Comparison of ENCODE assay signal across 4 cellular contexts in the genomic region with DNA sequence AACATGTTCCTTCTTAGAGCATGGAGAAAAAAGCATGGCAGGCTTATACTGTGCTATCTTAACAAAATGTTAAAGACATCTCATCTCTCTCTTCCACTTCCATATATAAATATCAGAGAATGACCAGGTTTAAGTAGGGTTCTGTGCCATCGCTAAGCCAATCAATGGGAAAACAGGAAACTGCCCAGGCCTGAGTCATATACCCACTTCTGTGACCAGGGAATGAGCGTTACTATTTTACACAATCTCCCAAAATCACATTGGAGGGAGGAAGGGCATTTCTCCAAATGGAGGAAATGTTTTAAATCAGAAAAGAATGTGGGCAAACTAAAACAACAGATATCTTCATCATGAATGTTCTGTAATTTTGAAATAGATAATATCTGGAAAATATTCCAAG. TPM values are rescaled to one million over a fixed set of nuclear protein-coding genes. Genes with fewer than 3 reads are reported as not detected.
"Had no signal": no experiment of that assay in that cellular context is flagged by ENCODE, and none has a peak within 500 bp of the region (broad histone marks: within the 10 kb centered on the region; RNA-seq: fewer than 3 reads in every experiment).

No MANE protein-coding gene starts in this region.

RNA-seq across cellular contexts. Expression of a gene that starts 3.1 kb away (rescaled TPM):
- total RNA-seq: activated CD8-positive, alpha-beta T cell treated with anti-CD3 and anti-CD28 coated beads, Interleukin-2, amount 10 ng/mL, durations not matched to agents 7 days and 5 days; activated naive CD8-positive, alpha-beta T cell treated with anti-CD3 and anti-CD28 coated beads, Interleukin-2, amount 10 ng/mL, durations not matched to agents 7 days and 5 days; cardiac muscle cell; osteocyte had no signal
- polyA plus RNA-seq: cardiac muscle cell had no signal

RNA-seq across cellular contexts. Expression of a gene that starts 54.2 kb away (rescaled TPM):
- total RNA-seq: activated CD8-positive, alpha-beta T cell treated with anti-CD3 and anti-CD28 coated beads, Interleukin-2, amount 10 ng/mL, durations not matched to agents 7 days and 5 days; activated naive CD8-positive, alpha-beta T cell treated with anti-CD3 and anti-CD28 coated beads, Interleukin-2, amount 10 ng/mL, durations not matched to agents 7 days and 5 days; osteocyte had no signal
